In genomic region chr7:96713037-96713436, GRCh38 we compare ENCODE assay signal across 2 cellular contexts.
TF ChIP-seq lines count a peak whose summit lies in the region.

No MANE protein-coding gene starts in this region.

TF ChIP-seq in HEK293, 187 proteins besides CTCF, POLR2A, EP300 and RAD21:
- peak; percentile 75 for TF ChIP-seq SETDB1 (IDR thresholded peaks at IDR 0.05; ENCODE audit: insufficient read length, low read length)
- TF ChIP-seq ZNF19 (tag by site-specific recombination; IDR thresholded peaks at IDR 0.05; ENCODE audit: low read depth), result no peak
- TF ChIP-seq ZNF626 (tag by site-specific recombination; IDR thresholded peaks at IDR 0.05), result peak; percentile 20; the same call in 1 of the 2 replicates
- TF ChIP-seq, protein P1, sequence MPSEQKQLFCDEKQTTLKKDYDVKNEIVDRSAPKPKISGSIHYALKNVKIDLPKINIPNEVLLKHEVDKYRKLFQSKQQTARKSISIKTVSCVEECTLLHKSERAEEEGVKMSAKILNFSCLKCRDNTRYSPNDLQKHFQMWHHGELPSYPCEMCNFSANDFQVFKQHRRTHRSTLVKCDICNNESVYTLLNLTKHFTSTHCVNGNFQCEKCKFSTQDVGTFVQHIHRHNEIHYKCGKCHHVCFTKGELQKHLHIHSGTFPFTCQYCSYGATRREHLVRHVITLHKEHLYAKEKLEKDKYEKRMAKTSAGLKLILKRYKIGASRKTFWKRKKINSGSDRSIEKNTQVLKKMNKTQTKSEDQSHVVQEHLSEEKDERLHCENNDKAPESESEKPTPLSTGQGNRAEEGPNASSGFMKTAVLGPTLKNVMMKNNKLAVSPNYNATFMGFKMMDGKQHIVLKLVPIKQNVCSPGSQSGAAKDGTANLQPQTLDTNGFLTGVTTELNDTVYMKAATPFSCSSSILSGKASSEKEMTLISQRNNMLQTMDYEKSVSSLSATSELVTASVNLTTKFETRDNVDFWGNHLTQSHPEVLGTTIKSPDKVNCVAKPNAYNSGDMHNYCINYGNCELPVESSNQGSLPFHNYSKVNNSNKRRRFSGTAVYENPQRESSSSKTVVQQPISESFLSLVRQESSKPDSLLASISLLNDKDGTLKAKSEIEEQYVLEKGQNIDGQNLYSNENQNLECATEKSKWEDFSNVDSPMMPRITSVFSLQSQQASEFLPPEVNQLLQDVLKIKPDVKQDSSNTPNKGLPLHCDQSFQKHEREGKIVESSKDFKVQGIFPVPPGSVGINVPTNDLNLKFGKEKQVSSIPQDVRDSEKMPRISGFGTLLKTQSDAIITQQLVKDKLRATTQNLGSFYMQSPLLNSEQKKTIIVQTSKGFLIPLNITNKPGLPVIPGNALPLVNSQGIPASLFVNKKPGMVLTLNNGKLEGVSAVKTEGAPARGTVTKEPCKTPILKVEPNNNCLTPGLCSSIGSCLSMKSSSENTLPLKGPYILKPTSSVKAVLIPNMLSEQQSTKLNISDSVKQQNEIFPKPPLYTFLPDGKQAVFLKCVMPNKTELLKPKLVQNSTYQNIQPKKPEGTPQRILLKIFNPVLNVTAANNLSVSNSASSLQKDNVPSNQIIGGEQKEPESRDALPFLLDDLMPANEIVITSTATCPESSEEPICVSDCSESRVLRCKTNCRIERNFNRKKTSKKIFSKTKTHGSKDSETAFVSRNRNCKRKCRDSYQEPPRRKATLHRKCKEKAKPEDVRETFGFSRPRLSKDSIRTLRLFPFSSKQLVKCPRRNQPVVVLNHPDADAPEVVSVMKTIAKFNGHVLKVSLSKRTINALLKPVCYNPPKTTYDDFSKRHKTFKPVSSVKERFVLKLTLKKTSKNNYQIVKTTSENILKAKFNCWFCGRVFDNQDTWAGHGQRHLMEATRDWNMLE (tag by site-specific recombination; conservative IDR thresholded peaks at IDR 0.05; ENCODE audit: low read depth), result 0 out of 2 replicates have a peak, but pooled peaks have one; percentile 27
- no peak for TF ChIP-seq FEZF1 (tag by site-specific recombination; IDR thresholded peaks at IDR 0.05)

TF ChIP-seq in GM12878, 131 proteins besides CTCF, POLR2A, EP300 and RAD21:
- no peak for TF ChIP-seq FOXK2 (IDR thresholded peaks at IDR 0.05)
- TF ChIP-seq ZNF687 (IDR thresholded peaks at IDR 0.05), result no peak
- TF ChIP-seq CBX5 (IDR thresholded peaks at IDR 0.05; ENCODE audit: low read depth), result peak; percentile 69; the same call in 1 of the 2 replicates
- TF ChIP-seq YBX1 (IDR thresholded peaks at IDR 0.05), result no peak
- no peak for TF ChIP-seq HSF1 (IDR thresholded peaks at IDR 0.05; ENCODE audit: low read depth, low read length)
- no peak for TF ChIP-seq SMAD1 (IDR thresholded peaks at IDR 0.05; ENCODE audit: low read depth, partially characterized antibody)
- no peak for TF ChIP-seq TCF3 (IDR thresholded peaks at IDR 0.05; ENCODE audit: borderline replicate concordance, insufficient read depth, low read depth, low read length)
TF ChIP-seq in GM12878: peak in this region for 1.
